ENCODE assay signal across 1 cellular context in genomic region chr18:49743296-49743567, GRCh38.
TF ChIP-seq lines count a peak whose summit lies in the region.

No MANE protein-coding gene starts in this region.

TF ChIP-seq in H1, 55 proteins besides CTCF, POLR2A, EP300 and RAD21:
- TF ChIP-seq RBBP5 (IDR thresholded peaks at IDR 0.05; ENCODE audit: borderline replicate concordance, low read depth, low read length) (no peak), CEBPB (IDR thresholded peaks at IDR 0.05; ENCODE audit: low read depth, low read length) (peak; percentile 16; the same call in 1 of the 2 replicates), TBP (IDR thresholded peaks at IDR 0.05; ENCODE audit: low read depth, low read length) (no peak), TEAD4 (IDR thresholded peaks at IDR 0.05; ENCODE audit: low read depth, low read length) (no peak)
- TF ChIP-seq, protein P1, sequence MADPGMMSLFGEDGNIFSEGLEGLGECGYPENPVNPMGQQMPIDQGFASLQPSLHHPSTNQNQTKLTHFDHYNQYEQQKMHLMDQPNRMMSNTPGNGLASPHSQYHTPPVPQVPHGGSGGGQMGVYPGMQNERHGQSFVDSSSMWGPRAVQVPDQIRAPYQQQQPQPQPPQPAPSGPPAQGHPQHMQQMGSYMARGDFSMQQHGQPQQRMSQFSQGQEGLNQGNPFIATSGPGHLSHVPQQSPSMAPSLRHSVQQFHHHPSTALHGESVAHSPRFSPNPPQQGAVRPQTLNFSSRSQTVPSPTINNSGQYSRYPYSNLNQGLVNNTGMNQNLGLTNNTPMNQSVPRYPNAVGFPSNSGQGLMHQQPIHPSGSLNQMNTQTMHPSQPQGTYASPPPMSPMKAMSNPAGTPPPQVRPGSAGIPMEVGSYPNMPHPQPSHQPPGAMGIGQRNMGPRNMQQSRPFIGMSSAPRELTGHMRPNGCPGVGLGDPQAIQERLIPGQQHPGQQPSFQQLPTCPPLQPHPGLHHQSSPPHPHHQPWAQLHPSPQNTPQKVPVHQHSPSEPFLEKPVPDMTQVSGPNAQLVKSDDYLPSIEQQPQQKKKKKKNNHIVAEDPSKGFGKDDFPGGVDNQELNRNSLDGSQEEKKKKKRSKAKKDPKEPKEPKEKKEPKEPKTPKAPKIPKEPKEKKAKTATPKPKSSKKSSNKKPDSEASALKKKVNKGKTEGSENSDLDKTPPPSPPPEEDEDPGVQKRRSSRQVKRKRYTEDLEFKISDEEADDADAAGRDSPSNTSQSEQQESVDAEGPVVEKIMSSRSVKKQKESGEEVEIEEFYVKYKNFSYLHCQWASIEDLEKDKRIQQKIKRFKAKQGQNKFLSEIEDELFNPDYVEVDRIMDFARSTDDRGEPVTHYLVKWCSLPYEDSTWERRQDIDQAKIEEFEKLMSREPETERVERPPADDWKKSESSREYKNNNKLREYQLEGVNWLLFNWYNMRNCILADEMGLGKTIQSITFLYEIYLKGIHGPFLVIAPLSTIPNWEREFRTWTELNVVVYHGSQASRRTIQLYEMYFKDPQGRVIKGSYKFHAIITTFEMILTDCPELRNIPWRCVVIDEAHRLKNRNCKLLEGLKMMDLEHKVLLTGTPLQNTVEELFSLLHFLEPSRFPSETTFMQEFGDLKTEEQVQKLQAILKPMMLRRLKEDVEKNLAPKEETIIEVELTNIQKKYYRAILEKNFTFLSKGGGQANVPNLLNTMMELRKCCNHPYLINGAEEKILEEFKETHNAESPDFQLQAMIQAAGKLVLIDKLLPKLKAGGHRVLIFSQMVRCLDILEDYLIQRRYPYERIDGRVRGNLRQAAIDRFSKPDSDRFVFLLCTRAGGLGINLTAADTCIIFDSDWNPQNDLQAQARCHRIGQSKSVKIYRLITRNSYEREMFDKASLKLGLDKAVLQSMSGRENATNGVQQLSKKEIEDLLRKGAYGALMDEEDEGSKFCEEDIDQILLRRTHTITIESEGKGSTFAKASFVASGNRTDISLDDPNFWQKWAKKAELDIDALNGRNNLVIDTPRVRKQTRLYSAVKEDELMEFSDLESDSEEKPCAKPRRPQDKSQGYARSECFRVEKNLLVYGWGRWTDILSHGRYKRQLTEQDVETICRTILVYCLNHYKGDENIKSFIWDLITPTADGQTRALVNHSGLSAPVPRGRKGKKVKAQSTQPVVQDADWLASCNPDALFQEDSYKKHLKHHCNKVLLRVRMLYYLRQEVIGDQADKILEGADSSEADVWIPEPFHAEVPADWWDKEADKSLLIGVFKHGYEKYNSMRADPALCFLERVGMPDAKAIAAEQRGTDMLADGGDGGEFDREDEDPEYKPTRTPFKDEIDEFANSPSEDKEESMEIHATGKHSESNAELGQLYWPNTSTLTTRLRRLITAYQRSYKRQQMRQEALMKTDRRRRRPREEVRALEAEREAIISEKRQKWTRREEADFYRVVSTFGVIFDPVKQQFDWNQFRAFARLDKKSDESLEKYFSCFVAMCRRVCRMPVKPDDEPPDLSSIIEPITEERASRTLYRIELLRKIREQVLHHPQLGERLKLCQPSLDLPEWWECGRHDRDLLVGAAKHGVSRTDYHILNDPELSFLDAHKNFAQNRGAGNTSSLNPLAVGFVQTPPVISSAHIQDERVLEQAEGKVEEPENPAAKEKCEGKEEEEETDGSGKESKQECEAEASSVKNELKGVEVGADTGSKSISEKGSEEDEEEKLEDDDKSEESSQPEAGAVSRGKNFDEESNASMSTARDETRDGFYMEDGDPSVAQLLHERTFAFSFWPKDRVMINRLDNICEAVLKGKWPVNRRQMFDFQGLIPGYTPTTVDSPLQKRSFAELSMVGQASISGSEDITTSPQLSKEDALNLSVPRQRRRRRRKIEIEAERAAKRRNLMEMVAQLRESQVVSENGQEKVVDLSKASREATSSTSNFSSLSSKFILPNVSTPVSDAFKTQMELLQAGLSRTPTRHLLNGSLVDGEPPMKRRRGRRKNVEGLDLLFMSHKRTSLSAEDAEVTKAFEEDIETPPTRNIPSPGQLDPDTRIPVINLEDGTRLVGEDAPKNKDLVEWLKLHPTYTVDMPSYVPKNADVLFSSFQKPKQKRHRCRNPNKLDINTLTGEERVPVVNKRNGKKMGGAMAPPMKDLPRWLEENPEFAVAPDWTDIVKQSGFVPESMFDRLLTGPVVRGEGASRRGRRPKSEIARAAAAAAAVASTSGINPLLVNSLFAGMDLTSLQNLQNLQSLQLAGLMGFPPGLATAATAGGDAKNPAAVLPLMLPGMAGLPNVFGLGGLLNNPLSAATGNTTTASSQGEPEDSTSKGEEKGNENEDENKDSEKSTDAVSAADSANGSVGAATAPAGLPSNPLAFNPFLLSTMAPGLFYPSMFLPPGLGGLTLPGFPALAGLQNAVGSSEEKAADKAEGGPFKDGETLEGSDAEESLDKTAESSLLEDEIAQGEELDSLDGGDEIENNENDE (IDR thresholded peaks at IDR 0.05; ENCODE audit: insufficient replicate concordance, low read length), result no peak
